Comparison of ENCODE assay signal across 9 cellular contexts in genomic region chr12:108839011-108839889, GRCh38. TPM values are rescaled to one million over a fixed set of nuclear protein-coding genes. Genes with fewer than 3 reads are reported as not detected.
DNase-seq lines count a peak whose midpoint lies in the region; ATAC-seq and TF ChIP-seq lines count a peak whose summit lies in the region.
"Had no signal": no experiment of that assay in that cellular context is flagged by ENCODE, and none has a peak within 500 bp of the region (broad histone marks: within the 10 kb centered on the region; RNA-seq: fewer than 3 reads in every experiment).

No MANE protein-coding gene starts in this region.

- H3K4me3 Mint-ChIP-seq in dendritic cell treated with granulocyte-macrophage colony-stimulating factor and Interleukin-4, amounts not matched to agents 40 ng/mL and 50 ng/mL, for 4 days = peak overlapping the region; percentile 32
- H3K4me3 Mint-ChIP-seq in naive thymus-derived CD4-positive, alpha-beta T cell = peak overlapping the region in 7 of 10 donors; percentile 16 to 76 (median 48)

- ATAC-seq in naive thymus-derived CD4-positive, alpha-beta T cell = no peak

- H3K79me2 ChIP-seq in MM.1S (ENCODE audit: low read length) = peaks cover 78% of the 10 kb centered on the region

- no peaks in the 10 kb centered on the region for H3K9me3 Mint-ChIP-seq in dendritic cell treated with granulocyte-macrophage colony-stimulating factor and Interleukin-4, amounts not matched to agents 40 ng/mL and 50 ng/mL, for 4 days
- H3K9me3 Mint-ChIP-seq in naive thymus-derived CD4-positive, alpha-beta T cell = peaks cover 0 to 3% (median 0%) of the 10 kb centered on the region in 11 donors

- H4K20me1 ChIP-seq in MM.1S (ENCODE audit: insufficient read depth, low read length) = no peaks in the 10 kb centered on the region

- H3K36me3 Mint-ChIP-seq in dendritic cell treated with granulocyte-macrophage colony-stimulating factor and Interleukin-4, amounts not matched to agents 40 ng/mL and 50 ng/mL, for 4 days (ENCODE audit: low read depth) = peaks cover 92% of the 10 kb centered on the region
- H3K36me3 Mint-ChIP-seq in naive thymus-derived CD4-positive, alpha-beta T cell = peaks cover 0 to 27% (median 10%) of the 10 kb centered on the region in 5 donors

- H3F3A ChIP-seq in MM.1S (ENCODE audit: insufficient read depth, low read length) = peaks cover 20% of the 10 kb centered on the region

- CTCF ChIA-PET in AG04449 (lab: Yijun Ruan, JAX) = interaction anchor here (0.9 to 3.3 kb wide), 6 partner anchors 10 to 274 kb away, joined by 3 to 22 read pairs (median 6); no protein-coding TSS in a partner anchor
- CTCF ChIA-PET in naive thymus-derived CD4-positive, alpha-beta T cell (lab: Charles Lee) = interaction anchor here (0.6 kb wide), 1 partner anchor 26 kb away, joined by 3 read pairs; no protein-coding TSS in a partner anchor

- H3K9ac ChIP-seq in MM.1S (ENCODE audit: low read length) = peak overlapping the region; percentile 8

- H2AFZ ChIP-seq in MM.1S (ENCODE audit: low read length) = no peak overlapping the region

- TF ChIP-seq CTCF in AG04449 (IDR thresholded peaks at IDR 0.05; ENCODE audit: insufficient read depth, low read length, missing control alignments) (no peak), MM.1S (IDR thresholded peaks at IDR 0.05; ENCODE audit: low read length) (no peak)

- DNase-seq in AG04449 (ENCODE audit: low read depth, low spot score) (peak; percentile 79), MM.1S (no peak), Kasumi-1 (lab: John Stamatoyannopoulos, UW) (no peak), cortex of kidney (lab: John Stamatoyannopoulos, UW) (no peak), NCI-H524 (lab: John Stamatoyannopoulos, UW) (no peak)
- no peak for DNase-seq in naive thymus-derived CD4-positive, alpha-beta T cell
- DNase-seq in stimulated activated CD4-positive, alpha-beta T cell treated with anti-CD3 and anti-CD28 coated beads, Interleukin-1b, Interleukin-23, amount 100 ng/mL, for 48 hours = no peak

- H3K36me3 ChIP-seq in MM.1S (replicated peaks; ENCODE audit: insufficient read depth, low read length) = no peaks in the 10 kb centered on the region
- peaks cover 0 to 17% (median under 1%) of the 10 kb centered on the region in 3 experiments for H3K36me3 ChIP-seq in naive thymus-derived CD4-positive, alpha-beta T cell (ENCODE audit: control insufficient read depth in 2 of 3, insufficient read depth in 3 of 3, low read length in 3 of 3)

- POLR2A ChIA-PET in AG04449 (lab: Yijun Ruan, JAX) = interaction anchor here (0.7 to 5.3 kb wide), 9 partner anchors 10 to 117 kb away, joined by 3 to 47 read pairs (median 4); partner anchors contain the start of gene SSH1
- POLR2A ChIA-PET in naive thymus-derived CD4-positive, alpha-beta T cell (lab: Charles Lee) = interaction anchor here (2.4 kb wide), 1 partner anchor 18 kb away, joined by 8 read pairs; the partner anchor contains the start of gene SSH1

- peak overlapping the region; percentile 14 for H3K4me2 ChIP-seq in MM.1S (ENCODE audit: low read depth, low read length)

- H3K4me3 ChIP-seq in AG04449 (ENCODE audit: low read depth, low read length) (no peak overlapping the region), MM.1S (ENCODE audit: low read length) (no peak overlapping the region)
- no peak overlapping the region for H3K4me3 ChIP-seq in naive thymus-derived CD4-positive, alpha-beta T cell (ENCODE audit: low read length)

- no peaks in the 10 kb centered on the region for H3K27me3 Mint-ChIP-seq in dendritic cell treated with granulocyte-macrophage colony-stimulating factor and Interleukin-4, amounts not matched to agents 40 ng/mL and 50 ng/mL, for 4 days
- H3K27me3 Mint-ChIP-seq in naive thymus-derived CD4-positive, alpha-beta T cell = no peaks in the 10 kb centered on the region

- H3K27me3 ChIP-seq in MM.1S (replicated peaks; ENCODE audit: insufficient read depth, low read length) = no peaks in the 10 kb centered on the region
- H3K27me3 ChIP-seq in naive thymus-derived CD4-positive, alpha-beta T cell (ENCODE audit: control insufficient read depth in 2 of 2, insufficient read depth in 2 of 2, low read length in 2 of 2) = no peaks in the 10 kb centered on the region

- peak overlapping the region; percentile 82 for H3K27ac ChIP-seq in MM.1S (ENCODE audit: low read length)
- H3K27ac ChIP-seq in naive thymus-derived CD4-positive, alpha-beta T cell (ENCODE audit: low read depth, low read length) = no peak overlapping the region

- intact Hi-C loops in dendritic cell treated with granulocyte-macrophage colony-stimulating factor and Interleukin-4, amounts not matched to agents 40 ng/mL and 50 ng/mL, for 4 days (cut with micrococcal nuclease) = loop anchor here (2.0 kb wide), 1 partner anchor 14 kb away; no protein-coding TSS in a partner anchor
- intact Hi-C loops in naive thymus-derived CD4-positive, alpha-beta T cell (cut with micrococcal nuclease) = loop anchor here in 1 of 2 donors (2.0 kb wide), 1 partner anchor 18 kb away; the partner anchor contains the start of gene SSH1

- H3K4me1 ChIP-seq in MM.1S (ENCODE audit: low read length) = peaks cover 30% of the 10 kb centered on the region
- H3K4me1 ChIP-seq in naive thymus-derived CD4-positive, alpha-beta T cell (ENCODE audit: control insufficient read depth in 2 of 2, insufficient read depth in 2 of 2, low read length in 2 of 2) = peaks cover 18% of the 10 kb centered on the region in 2 donors

- H3K4me1 Mint-ChIP-seq in dendritic cell treated with granulocyte-macrophage colony-stimulating factor and Interleukin-4, amounts not matched to agents 40 ng/mL and 50 ng/mL, for 4 days (ENCODE audit: low read depth) = peaks cover 82% of the 10 kb centered on the region
- H3K4me1 Mint-ChIP-seq in naive thymus-derived CD4-positive, alpha-beta T cell = peaks cover 14 to 56% (median 25%) of the 10 kb centered on the region in 7 donors

- H3K27ac Mint-ChIP-seq in dendritic cell treated with granulocyte-macrophage colony-stimulating factor and Interleukin-4, amounts not matched to agents 40 ng/mL and 50 ng/mL, for 4 days = peak overlapping the region; percentile 89
- H3K27ac Mint-ChIP-seq in naive thymus-derived CD4-positive, alpha-beta T cell = peak overlapping the region in 8 of 9 donors; percentile 9 to 90 (median 64)

- no peaks in the 10 kb centered on the region for H3K9me3 ChIP-seq in MM.1S (replicated peaks; ENCODE audit: insufficient read depth, low read length)
- H3K9me3 ChIP-seq in naive thymus-derived CD4-positive, alpha-beta T cell (ENCODE audit: control insufficient read depth in 2 of 3, low read length in 3 of 3) = no peaks in the 10 kb centered on the region

- H3K9me2 ChIP-seq in MM.1S (replicated peaks; ENCODE audit: insufficient read depth, low read length) = no peaks in the 10 kb centered on the region

RNA-seq across cellular contexts. Expression of gene SSH1, which starts 18.1 kb away (rescaled TPM):
- total RNA-seq in naive thymus-derived CD4-positive, alpha-beta T cell = 10 to 100 TPM; 23.4 to 32.8 (median 29.9) TPM
- polyA plus RNA-seq in naive thymus-derived CD4-positive, alpha-beta T cell = 1 to 10 TPM; 5.2 to 7.7 TPM

RNA-seq across cellular contexts. Expression of gene DAO, which starts 40.6 kb away (rescaled TPM):
- not detected for total RNA-seq in naive thymus-derived CD4-positive, alpha-beta T cell
- polyA plus RNA-seq in naive thymus-derived CD4-positive, alpha-beta T cell = not detected
- total RNA-seq: kidney epithelial cell had no signal
